In genomic region chr9:35520404-35520790, GRCh38 we compare ENCODE assay signal across 1 cellular context.
TF ChIP-seq lines count a peak whose summit lies in the region.

No MANE protein-coding gene starts in this region.

TF ChIP-seq in H1, 55 proteins besides CTCF, POLR2A, EP300 and RAD21:
- TF ChIP-seq MAX (IDR thresholded peaks at IDR 0.05) (no peak), TBP (IDR thresholded peaks at IDR 0.05; ENCODE audit: low read depth, low read length) (no peak), TEAD4 (IDR thresholded peaks at IDR 0.05; ENCODE audit: low read depth, low read length) (no peak), GTF2F1 (IDR thresholded peaks at IDR 0.05; ENCODE audit: borderline replicate concordance, low read depth, low read length) (no peak)
TF ChIP-seq in H1: peak in this region for 0.
